ENCODE assay signal across 12 cellular contexts in genomic region chr1:101051688-101052638, GRCh38. TPM values are rescaled to one million over a fixed set of nuclear protein-coding genes. Genes with fewer than 3 reads are reported as not detected.
DNase-seq lines count a peak whose midpoint lies in the region; ATAC-seq, FAIRE-seq and TF ChIP-seq lines count a peak whose summit lies in the region.
"Had no signal": no experiment of that assay in that cellular context is flagged by ENCODE, and none has a peak within 500 bp of the region (broad histone marks: within the 10 kb centered on the region; RNA-seq: fewer than 3 reads in every experiment).

No MANE protein-coding gene starts in this region.

- no peak overlapping the region for H2AFZ ChIP-seq in keratinocyte (ENCODE audit: control insufficient read depth, low read length)
- H2AFZ ChIP-seq: hepatocyte had no signal

- H3K4me1 ChIP-seq in keratinocyte (ENCODE audit: control insufficient read depth, extremely low read depth, insufficient read depth, low read length): no peaks in the 10 kb centered on the region

- no peak for TF ChIP-seq CTCF in keratinocyte (optimal IDR thresholded peaks at IDR 0.05 in 1 of 3, IDR thresholded peaks at IDR 0.05 in 1 of 3, conservative IDR thresholded peaks at IDR 0.05 in 1 of 3; ENCODE audit: extremely low read depth in 1 of 3, insufficient read depth in 2 of 3, low read length in 3 of 3)

- FAIRE-seq in keratinocyte (lab: Jason Lieb, UNC): peak; percentile 32

- DNase-seq in DMS79 treated with DMSO at 0.1 percent for 48 hours (lab: John Stamatoyannopoulos, UW) (peak; percentile 12), DMS79 (lab: John Stamatoyannopoulos, UW) (no peak), keratinocyte (ENCODE audit: low read depth, low spot score) (no peak), NCI-H226 (no peak), HPDE6-E6E7 (ENCODE audit: extremely low spot score) (no peak), posterior cingulate gyrus (no peak)
- DNase-seq: NCI-H1092 treated with DMSO at 0.1 percent for 48 hours, occipital lobe had no signal

- dilution Hi-C loops in keratinocyte (cut with MboI; ENCODE audit: extremely low pct_ligation_motif_present, low sequenced_read_pairs): no loop called here

- H3K9me3 ChIP-seq in keratinocyte (ENCODE audit: control insufficient read depth, low read depth, low read length): no peaks in the 10 kb centered on the region

- no peak overlapping the region for H3K27ac ChIP-seq in keratinocyte (ENCODE audit: control insufficient read depth, insufficient read depth, low read length)
- H3K27ac ChIP-seq: 22Rv1, hepatocyte had no signal

- no peaks in the 10 kb centered on the region for H3K27me3 ChIP-seq in keratinocyte (ENCODE audit: control insufficient read depth, extremely low read depth, insufficient read depth, low read length)
- H3K27me3 ChIP-seq: hepatocyte had no signal

- H3K36me3 ChIP-seq in keratinocyte (ENCODE audit: control insufficient read depth in 2 of 2, extremely low read depth in 1 of 2, insufficient read depth in 2 of 2, low read length in 2 of 2): no peaks in the 10 kb centered on the region

- H3K79me2 ChIP-seq in keratinocyte (ENCODE audit: control insufficient read depth, insufficient read depth, low read length): no peaks in the 10 kb centered on the region
- H3K79me2 ChIP-seq: hepatocyte had no signal

- H3K4me2 ChIP-seq in keratinocyte (ENCODE audit: control insufficient read depth, extremely low read depth, insufficient read depth, low read depth, low read length): no peak overlapping the region
- H3K4me2 ChIP-seq: hepatocyte had no signal

- ATAC-seq in GM21447 (IDR thresholded peaks at IDR 0.05; ENCODE audit: unreplicated experiment): peak; percentile 91
- peak; percentile 87 for ATAC-seq in HG03196 (IDR thresholded peaks at IDR 0.05; ENCODE audit: unreplicated experiment)

- H4K20me1 ChIP-seq in keratinocyte (ENCODE audit: control insufficient read depth, extremely low read depth, insufficient read depth, low read length): no peaks in the 10 kb centered on the region

- no peak overlapping the region for H3K9ac ChIP-seq in keratinocyte (ENCODE audit: control insufficient read depth, extremely low read depth, insufficient read depth, low read length)

- intact Hi-C loops in posterior cingulate gyrus (cut with DNase I): no loop called here

- no peak overlapping the region for H3K4me3 ChIP-seq in keratinocyte (ENCODE audit: control insufficient read depth in 2 of 3, extremely low read depth in 1 of 3, insufficient read depth in 2 of 3, low read depth in 1 of 3, low read length in 3 of 3)
- H3K4me3 ChIP-seq: hepatocyte had no signal

- H3K9me1 ChIP-seq in keratinocyte (ENCODE audit: control insufficient read depth, extremely low read depth, insufficient read depth, low read length): no peaks in the 10 kb centered on the region

RNA-seq across cellular contexts. Expression of gene DPH5, which starts 26.4 kb away (rescaled TPM):
- polyA plus RNA-seq in keratinocyte: 45.1 to 98.0 TPM (median 67.2 TPM) in 3 replicates
- 43.0 TPM for polyA plus RNA-seq in keratinocyte (2011; ENCODE audit: low read depth)
- polyA plus RNA-seq in keratinocyte (2011; cell fraction: cytosol; rRNA removed): 50.9 and 90.1 TPM in 2 replicates
- polyA plus RNA-seq in keratinocyte (2011; cell fraction: nucleus; rRNA removed): 51.1 and 54.9 TPM in 2 replicates
- 29.5 and 32.1 TPM in 2 replicates for polyA plus RNA-seq in keratinocyte (2012; ENCODE audit: low replicate concordance)
- 6.5 to 31.0 TPM (median 16.5 TPM) in 3 replicates for polyA minus RNA-seq in keratinocyte
- 13.2 TPM for polyA minus RNA-seq in keratinocyte (2011; cell fraction: cytosol; rRNA and poly(A)+ RNA removed)
- polyA minus RNA-seq in keratinocyte (2011; cell fraction: nucleus; rRNA and poly(A)+ RNA removed): 9.0 and 21.9 TPM in 2 replicates
